Comparison of ENCODE assay signal across 8 cellular contexts in genomic region chr9:137027369-137028012, GRCh38. TPM values are rescaled to one million over a fixed set of nuclear protein-coding genes. Genes with fewer than 3 reads are reported as not detected.
DNase-seq lines count a peak whose midpoint lies in the region; ATAC-seq lines count a peak whose summit lies in the region.

No MANE protein-coding gene starts in this region.

- H3K27ac ChIP-seq in angular gyrus (ENCODE audit: low read depth, low read length) (peak overlapping the region; percentile 100), thymus (ENCODE audit: low read depth) (no peak overlapping the region)

- H3K4me1 Mint-ChIP-seq in activated naive CD4-positive, alpha-beta T cell treated with anti-CD3 and anti-CD28 coated beads, Interleukin-2, amount 50 U/mL, for 24 hours, result peaks cover 25% of the 10 kb centered on the region

- DNase-seq in activated naive CD4-positive, alpha-beta T cell treated with anti-CD3 and anti-CD28 coated beads, Interleukin-2, amount 50 U/mL, for 72 hours (ENCODE audit: low spot score in 2 of 2), result no peak
- no peak for DNase-seq in left lobe of liver (ENCODE audit: low spot score)
- DNase-seq in inferior parietal cortex (ENCODE audit: extremely low spot score), result no peak
- no peak for DNase-seq in activated effector memory CD4-positive, alpha-beta T cell treated with anti-CD3 and anti-CD28 coated beads, Interleukin-2, amount 50 U/mL, for 16 hours

- peak overlapping the region; percentile 83 for H3K4me3 Mint-ChIP-seq in activated naive CD4-positive, alpha-beta T cell treated with anti-CD3 and anti-CD28 coated beads, Interleukin-2, amount 50 U/mL, for 24 hours

- H3K9me3 Mint-ChIP-seq in activated naive CD4-positive, alpha-beta T cell treated with anti-CD3 and anti-CD28 coated beads, Interleukin-2, amount 50 U/mL, for 24 hours, result no peaks in the 10 kb centered on the region
- H3K9me3 Mint-ChIP-seq in activated naive CD4-positive, alpha-beta T cell treated with anti-CD3 and anti-CD28 coated beads, Interleukin-2, amount 50 U/mL, for 72 hours, result no peaks in the 10 kb centered on the region

- peaks cover 27% of the 10 kb centered on the region for H3K27me3 ChIP-seq in thymus (ENCODE audit: control insufficient read depth, insufficient read depth)

- no peak overlapping the region for H3K27ac Mint-ChIP-seq in activated naive CD4-positive, alpha-beta T cell treated with anti-CD3 and anti-CD28 coated beads, Interleukin-2, amount 50 U/mL, for 24 hours
- peak overlapping the region in 1 of 2 donors; percentile 88 for H3K27ac Mint-ChIP-seq in activated naive CD4-positive, alpha-beta T cell treated with anti-CD3 and anti-CD28 coated beads, Interleukin-2, amount 50 U/mL, for 72 hours

- H3K36me3 ChIP-seq in thymus (ENCODE audit: control insufficient read depth, insufficient read depth), result no peaks in the 10 kb centered on the region

- no peaks in the 10 kb centered on the region for H3K36me3 Mint-ChIP-seq in activated naive CD4-positive, alpha-beta T cell treated with anti-CD3 and anti-CD28 coated beads, Interleukin-2, amount 50 U/mL, for 24 hours
- no peaks in the 10 kb centered on the region for H3K36me3 Mint-ChIP-seq in activated naive CD4-positive, alpha-beta T cell treated with anti-CD3 and anti-CD28 coated beads, Interleukin-2, amount 50 U/mL, for 72 hours

- ATAC-seq in activated naive CD4-positive, alpha-beta T cell treated with anti-CD3 and anti-CD28 coated beads, Interleukin-2, amount 50 U/mL, for 72 hours, result no peak
- ATAC-seq in left lobe of liver, result peak; percentile 10
- no peak for ATAC-seq in GM18502 (IDR thresholded peaks at IDR 0.05; ENCODE audit: poor library complexity, unreplicated experiment)

- WGBS in thymus, result 15% methylated on average over 53 of the region's 53 CpGs

- H3K4me3 ChIP-seq in thymus (ENCODE audit: low read length), result peak overlapping the region; percentile 54

- no peaks in the 10 kb centered on the region for H3K9me3 ChIP-seq in thymus (ENCODE audit: control insufficient read depth)

- peaks cover 12% of the 10 kb centered on the region for H3K4me1 ChIP-seq in thymus (ENCODE audit: control insufficient read depth, insufficient read depth, low read length)

- no peaks in the 10 kb centered on the region for H3K27me3 Mint-ChIP-seq in activated naive CD4-positive, alpha-beta T cell treated with anti-CD3 and anti-CD28 coated beads, Interleukin-2, amount 50 U/mL, for 24 hours

RNA-seq across cellular contexts. Expression of gene ABCA2, which starts 0.5 kb away (rescaled TPM):
- total RNA-seq in activated naive CD4-positive, alpha-beta T cell treated with anti-CD3 and anti-CD28 coated beads, Interleukin-2, amount 50 U/mL, for 72 hours, result 10 to 100 TPM; 17.8 to 21.9 TPM
- total RNA-seq in left lobe of liver, result 61.2 TPM
- 37.3 TPM for polyA plus RNA-seq in thymus

RNA-seq across cellular contexts. Expression of gene FUT7, which starts 4.4 kb away (rescaled TPM):
- 1 to 10 TPM; 1.4 to 1.6 TPM for total RNA-seq in activated naive CD4-positive, alpha-beta T cell treated with anti-CD3 and anti-CD28 coated beads, Interleukin-2, amount 50 U/mL, for 72 hours
- 0.08 TPM for total RNA-seq in left lobe of liver
- polyA plus RNA-seq in thymus, result 4.6 TPM

RNA-seq across cellular contexts. Expression of gene NPDC1, which starts 18.5 kb away (rescaled TPM):
- total RNA-seq in activated naive CD4-positive, alpha-beta T cell treated with anti-CD3 and anti-CD28 coated beads, Interleukin-2, amount 50 U/mL, for 72 hours, result 10 to 100 TPM; 29.4 to 34.2 TPM
- total RNA-seq in left lobe of liver, result 16.6 TPM
- polyA plus RNA-seq in thymus, result 71.1 TPM

RNA-seq across cellular contexts. Expression of gene ENTPD2, which starts 26.4 kb away (rescaled TPM):
- under 1 TPM in 1 of 2 donors, not detected in 1; 0.27 TPM for total RNA-seq in activated naive CD4-positive, alpha-beta T cell treated with anti-CD3 and anti-CD28 coated beads, Interleukin-2, amount 50 U/mL, for 72 hours
- total RNA-seq in left lobe of liver, result 1.7 TPM
- 0.27 TPM for polyA plus RNA-seq in thymus

RNA-seq across cellular contexts. Expression of gene CLIC3, which starts 31.1 kb away (rescaled TPM):
- not detected for total RNA-seq in activated naive CD4-positive, alpha-beta T cell treated with anti-CD3 and anti-CD28 coated beads, Interleukin-2, amount 50 U/mL, for 72 hours
- total RNA-seq in left lobe of liver, result not detected
- polyA plus RNA-seq in thymus, result 44.6 TPM
